In the genomic region with DNA sequence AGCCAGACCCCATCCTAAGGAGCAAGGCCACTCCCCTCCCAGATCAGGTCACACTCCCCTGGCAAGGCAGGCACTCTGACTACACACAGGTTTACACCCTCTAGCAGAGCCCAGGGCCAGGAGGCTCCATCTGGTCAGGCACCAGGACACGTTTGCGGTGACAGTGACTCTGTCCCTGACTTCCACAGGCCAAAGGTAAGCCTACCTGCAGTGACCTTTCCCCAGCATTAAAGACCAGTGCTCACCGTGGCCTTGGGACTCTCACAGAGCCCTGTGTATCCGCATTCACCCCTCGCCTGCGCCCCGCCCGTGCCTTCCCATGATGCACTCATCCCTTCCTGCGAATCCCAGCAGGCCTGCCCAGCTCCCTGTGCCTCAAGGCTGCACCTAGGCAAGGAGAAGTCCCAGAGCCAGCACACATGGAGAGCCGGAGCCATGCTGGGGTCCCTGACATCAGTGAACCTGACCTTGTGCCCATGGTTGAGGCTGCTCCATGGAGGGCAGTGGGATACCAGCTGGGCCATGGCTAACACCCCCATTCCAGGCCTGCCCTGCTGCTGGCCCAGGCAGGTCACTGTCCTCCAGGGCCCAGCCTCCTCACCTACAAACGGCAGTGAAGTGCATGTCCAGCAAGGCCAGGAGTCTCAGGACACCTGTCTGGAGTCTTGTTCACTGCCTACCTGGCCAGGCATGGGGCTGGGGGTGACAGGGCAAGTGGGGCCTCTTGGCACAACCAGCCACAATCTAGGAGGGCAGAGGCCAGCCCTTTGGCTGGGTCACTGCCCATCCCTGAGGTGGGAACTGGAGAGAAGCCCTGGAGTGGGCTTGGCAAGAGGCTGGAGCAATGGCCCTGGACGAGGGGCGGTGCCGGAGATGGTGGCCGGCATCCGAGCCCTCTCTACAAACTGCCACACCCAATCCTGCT, we compare ENCODE assay signal across 14 cellular contexts. TPM values are rescaled to one million over a fixed set of nuclear protein-coding genes. Genes with fewer than 3 reads are reported as not detected.
A peak's percentile ranks its signal among the peaks of the same experiment; 100 is the strongest.
DNase-seq lines count a peak whose midpoint lies in the region; ATAC-seq and TF ChIP-seq lines count a peak whose summit lies in the region.
"Had no signal": no experiment of that assay in that cellular context is flagged by ENCODE, and none has a peak within 500 bp of the region (broad histone marks: within the 10 kb centered on the region; RNA-seq: fewer than 3 reads in every experiment).

No MANE protein-coding gene starts in this region.

- peak overlapping the region in 1 of 8 donors; percentile 60 for H3K27ac Mint-ChIP-seq in CD8-positive, alpha-beta memory T cell
- H3K27ac Mint-ChIP-seq: immature natural killer cell had no signal

- CTCF ChIA-PET in CD8-positive, alpha-beta memory T cell (lab: Charles Lee) = no interaction called here

- peaks cover 5 to 13% (median 8%) of the 10 kb centered on the region in 3 donors for H3K4me1 Mint-ChIP-seq in CD8-positive, alpha-beta memory T cell
- H3K4me1 Mint-ChIP-seq: immature natural killer cell had no signal

- TF ChIP-seq CTCF in VCaP (conservative IDR thresholded peaks at IDR 0.05) (no peak), sigmoid colon (IDR thresholded peaks at IDR 0.05) (no peak)

- H3K9me3 ChIP-seq in BLaER1 treated with 17β-estradiol and CSF1 and Interleukin-3, amounts not matched to agents 10 nM and 100 nM (replicated peaks in 1 of 11) = no peaks in the 10 kb centered on the region
- H3K9me3 ChIP-seq in CD8-positive, alpha-beta memory T cell (ENCODE audit: low read length) = no peaks in the 10 kb centered on the region
- no peaks in the 10 kb centered on the region for H3K9me3 ChIP-seq in sigmoid colon
- H3K9me3 ChIP-seq: testis had no signal

- WGBS in sigmoid colon, 2 donors = 47 to 78% methylated on average over 16 of the region's 16 CpGs

- intact Hi-C loops in sigmoid colon (cut with DNase I) = loop anchor here (10.0 kb wide), 1 partner anchor 367 kb away; a partner anchor contains a TSS

- H3K27ac ChIP-seq in BLaER1 treated with 17β-estradiol and CSF1 and Interleukin-3, amounts not matched to agents 10 nM and 100 nM = peak overlapping the region in 6 of 11 experiments; percentile 10 to 64 (median 36); a peak in 6 of 22 replicates
- H3K27ac ChIP-seq in VCaP (peak overlapping the region; percentile 89; the same call in 1 of the 2 replicates), sigmoid colon (no peak overlapping the region)
- H3K27ac ChIP-seq in CD8-positive, alpha-beta memory T cell (ENCODE audit: low read depth, low read length) = no peak overlapping the region
- H3K27ac ChIP-seq: testis had no signal

- H3K36me3 Mint-ChIP-seq in CD8-positive, alpha-beta memory T cell = no peaks in the 10 kb centered on the region

- TF ChIP-seq EP300 in sigmoid colon (IDR thresholded peaks at IDR 0.05) = no peak

- ATAC-seq in GM18907 (IDR thresholded peaks at IDR 0.05; ENCODE audit: unreplicated experiment) = peak; percentile 14
- peak; percentile 11 for ATAC-seq in left lobe of liver
- ATAC-seq in HG02763 (IDR thresholded peaks at IDR 0.05; ENCODE audit: unreplicated experiment) = no peak

- H3K36me3 ChIP-seq in BLaER1 treated with 17β-estradiol and CSF1 and Interleukin-3, amounts not matched to agents 10 nM and 100 nM = no peaks in the 10 kb centered on the region
- no peaks in the 10 kb centered on the region for H3K36me3 ChIP-seq in CD8-positive, alpha-beta memory T cell (ENCODE audit: insufficient read depth, low read length)
- no peaks in the 10 kb centered on the region for H3K36me3 ChIP-seq in sigmoid colon

- DNase-seq in left lobe of liver (ENCODE audit: low spot score) = no peak
- DNase-seq in stimulated activated CD4-positive, alpha-beta T cell treated with anti-CD3 and anti-CD28 coated beads, Interleukin-2, amount 100 ng/mL, for 24 hours = no peak
- no peak for DNase-seq in CD8-positive, alpha-beta memory T cell
- DNase-seq in sigmoid colon = no peak
- DNase-seq: effector CD4-positive, alpha-beta T cell; foreskin fibroblast; immature natural killer cell; NCI-H2227 treated with DMSO at 0.1 percent for 48 hours; OCI-M1 had no signal

- no peak for TF ChIP-seq POLR2A in sigmoid colon (IDR thresholded peaks at IDR 0.05)

- no peaks in the 10 kb centered on the region for H4K20me1 ChIP-seq in BLaER1 treated with 17β-estradiol and CSF1 and Interleukin-3, amounts not matched to agents 10 nM and 100 nM

- peak overlapping the region in 8 of 11 experiments; percentile 2 to 67 (median 26); a peak in 6 of 22 replicates for H3K9ac ChIP-seq in BLaER1 treated with 17β-estradiol and CSF1 and Interleukin-3, amounts not matched to agents 10 nM and 100 nM

- peaks cover 29 to 53% (median 36%) of the 10 kb centered on the region in 10 experiments for H3K4me1 ChIP-seq in BLaER1 treated with 17β-estradiol and CSF1 and Interleukin-3, amounts not matched to agents 10 nM and 100 nM
- H3K4me1 ChIP-seq in CD8-positive, alpha-beta memory T cell (ENCODE audit: insufficient read depth, low read length) = peaks cover 12% of the 10 kb centered on the region
- peaks cover 0 to 7% (median 0%) of the 10 kb centered on the region in 4 donors for H3K4me1 ChIP-seq in sigmoid colon

- H3K4me3 ChIP-seq in BLaER1 treated with 17β-estradiol and CSF1 and Interleukin-3, amounts not matched to agents 10 nM and 100 nM = no peak overlapping the region
- no peak overlapping the region for H3K4me3 ChIP-seq in CD8-positive, alpha-beta memory T cell (ENCODE audit: low read length)
- no peak overlapping the region for H3K4me3 ChIP-seq in sigmoid colon
- H3K4me3 ChIP-seq: testis had no signal

- POLR2A ChIA-PET in CD8-positive, alpha-beta memory T cell (lab: Charles Lee) = no interaction called here

- no peaks in the 10 kb centered on the region for H3K27me3 ChIP-seq in BLaER1 treated with 17β-estradiol and CSF1 and Interleukin-3, amounts not matched to agents 10 nM and 100 nM
- no peaks in the 10 kb centered on the region for H3K27me3 ChIP-seq in CD8-positive, alpha-beta memory T cell (ENCODE audit: insufficient read depth, low read length, poor library complexity, severe bottlenecking)
- peaks cover 7 to 30% (median 28%) of the 10 kb centered on the region in 3 donors for H3K27me3 ChIP-seq in sigmoid colon
- H3K27me3 ChIP-seq: testis had no signal

- peak overlapping the region; percentile 49 to 88 (median 67) for H3K4me2 ChIP-seq in BLaER1 treated with 17β-estradiol and CSF1 and Interleukin-3, amounts not matched to agents 10 nM and 100 nM

- no peaks in the 10 kb centered on the region for H3K9me3 Mint-ChIP-seq in CD8-positive, alpha-beta memory T cell
- H3K9me3 Mint-ChIP-seq: immature natural killer cell had no signal

- peaks cover 0 to 4% of the 10 kb centered on the region in 2 donors for H3K27me3 Mint-ChIP-seq in CD8-positive, alpha-beta memory T cell

- H3K4me3 Mint-ChIP-seq in CD8-positive, alpha-beta memory T cell = no peak overlapping the region
- H3K4me3 Mint-ChIP-seq: immature natural killer cell had no signal

RNA-seq across cellular contexts. Expression of a gene that starts 3.0 kb away (rescaled TPM):
- total RNA-seq in left lobe of liver = 0.43 TPM
- total RNA-seq in CD8-positive, alpha-beta memory T cell = under 1 TPM in 1 of 2 experiments, not detected in 1; 0.22 TPM
- polyA plus RNA-seq in CD8-positive, alpha-beta memory T cell = not detected
- total RNA-seq in sigmoid colon = under 1 TPM in 1 of 4 donors, not detected in 3; 0.36 TPM
- polyA plus RNA-seq in sigmoid colon = 1 to 10 TPM; 3.5 to 6.4 (median 3.6) TPM
- polyA plus RNA-seq: immature natural killer cell had no signal

RNA-seq across cellular contexts. Expression of a gene that starts 34.4 kb away (rescaled TPM):
- total RNA-seq in left lobe of liver (18.9 TPM), sigmoid colon (100 to 1,000 TPM in 1 of 4 donors, 10 to 100 TPM in 3; 14.3 to 179 (median 30.4) TPM)
- total RNA-seq in CD8-positive, alpha-beta memory T cell = 100 to 1,000 TPM; 146 to 147 TPM
- polyA plus RNA-seq in CD8-positive, alpha-beta memory T cell = 84.0 TPM
- 10 to 100 TPM in 1 of 3 donors, 1 to 10 TPM in 2; 7.8 to 29.0 (median 9.5) TPM for polyA plus RNA-seq in sigmoid colon

Comparison
In these comparisons a context has a peak if more than half of its experiments do, and no peak if none do; other contexts are left out.
1. H3K27ac ChIP-seq: peak in BLaER1 treated with 17β-estradiol and CSF1 and Interleukin-3, amounts not matched to agents 10 nM and 100 nM (6 of 11) and VCaP (single experiment); none in CD8-positive, alpha-beta memory T cell (single experiment) and sigmoid colon (0 of 4).